In genomic region chr4:69923782-69924410, GRCh38 we compare ENCODE assay signal across 21 cellular contexts. TPM values are rescaled to one million over a fixed set of nuclear protein-coding genes. Genes with fewer than 3 reads are reported as not detected.
"Had no signal": no experiment of that assay in that cellular context is flagged by ENCODE, and none has a peak within 500 bp of the region (broad histone marks: within the 10 kb centered on the region; RNA-seq: fewer than 3 reads in every experiment).

No MANE protein-coding gene starts in this region.

RNA-seq across cellular contexts. Expression of gene CSN1S1, which starts 7.0 kb away (rescaled TPM):
- total RNA-seq: glomerular endothelial cell; heart right ventricle; hepatocyte; liver; lung; mucosa of descending colon; myocyte; naive thymus-derived CD4-positive, alpha-beta T cell; neural crest cell; occipital lobe; osteocyte; posterior vena cava; psoas muscle; right lobe of liver; skeletal muscle tissue; smooth muscle cell; stomach; thoracic aorta; ureter; uterus had no signal
- polyA plus RNA-seq: hepatocyte; keratinocyte; liver; naive thymus-derived CD4-positive, alpha-beta T cell; psoas muscle; smooth muscle cell had no signal

RNA-seq across cellular contexts. Expression of gene CSN2, which starts 41.6 kb away (rescaled TPM):
- total RNA-seq: glomerular endothelial cell; heart right ventricle; hepatocyte; liver; lung; mucosa of descending colon; myocyte; naive thymus-derived CD4-positive, alpha-beta T cell; neural crest cell; occipital lobe; osteocyte; posterior vena cava; psoas muscle; right lobe of liver; skeletal muscle tissue; smooth muscle cell; stomach; thoracic aorta; ureter; uterus had no signal
- polyA plus RNA-seq: heart right ventricle; hepatocyte; keratinocyte; liver; lung; naive thymus-derived CD4-positive, alpha-beta T cell; psoas muscle; smooth muscle cell; stomach had no signal
